In the genomic region with DNA sequence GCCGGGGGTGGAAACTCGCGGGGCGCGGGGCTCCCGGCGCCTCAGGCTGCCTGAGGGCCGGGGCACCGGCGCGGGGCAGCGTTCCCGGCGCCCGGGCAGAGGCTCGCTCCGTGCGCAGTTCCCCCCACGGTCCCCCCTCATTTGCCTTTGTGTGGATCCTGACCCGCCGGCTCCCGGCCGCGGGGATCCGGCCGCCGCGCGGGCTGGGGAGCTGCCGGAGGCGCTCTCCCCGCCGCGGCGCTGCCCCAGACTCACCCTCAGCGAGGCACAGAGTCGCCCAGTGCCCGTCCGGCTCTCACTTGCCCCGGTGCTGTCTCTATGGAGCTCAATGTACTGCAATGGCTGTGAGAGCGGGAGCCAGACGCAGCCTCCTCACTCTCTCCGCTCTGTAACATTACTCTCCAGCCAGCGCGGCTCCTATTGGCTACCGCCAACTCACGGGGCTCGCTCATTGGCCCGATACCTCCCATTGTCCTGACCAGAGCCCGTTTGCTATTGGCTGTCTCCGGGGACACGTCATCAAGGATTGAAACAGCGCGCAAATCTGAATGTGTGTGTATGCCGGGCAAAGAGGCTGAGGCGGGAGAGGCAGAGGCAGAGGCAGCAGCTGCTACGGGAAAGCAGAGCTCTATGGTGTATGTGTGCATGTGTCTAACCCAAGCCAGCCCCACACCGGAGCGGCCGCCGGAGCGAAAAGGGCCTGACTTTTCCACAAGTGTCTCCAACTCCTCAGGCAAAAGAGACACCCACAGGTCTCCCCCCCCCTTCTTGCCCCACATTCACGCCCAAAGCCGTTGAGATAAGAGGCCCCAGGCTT, we compare ENCODE assay signal across 1 cellular context.
A peak's percentile ranks its signal among the peaks of the same experiment; 100 is the strongest.
TF ChIP-seq lines count a peak whose summit lies in the region.

HMGB1 (minus strand) TSS at position 396 of the 817 bp plus-strand sequence. CDS start 2,256 bp downstream, outside the sequence.

TF ChIP-seq in HepG2, 621 proteins besides CTCF, POLR2A, EP300 and RAD21 (continued from another document and continues in another):
- TF ChIP-seq ZBED4 (CRISPR knock-in tag; IDR thresholded peaks at IDR 0.05; ENCODE audit: borderline replicate concordance) (no peak), NFE2L1 (CRISPR knock-in tag; IDR thresholded peaks at IDR 0.05; ENCODE audit: borderline replicate concordance) (no peak), HMGA1 (CRISPR knock-in tag; conservative IDR thresholded peaks at IDR 0.05) (no peak), ONECUT2 (CRISPR knock-in tag; IDR thresholded peaks at IDR 0.05) (no peak), ZMYM2 (CRISPR knock-in tag; IDR thresholded peaks at IDR 0.05) (no peak), EHMT2 (IDR thresholded peaks at IDR 0.05; ENCODE audit: borderline replicate concordance, low read depth, low read length) (no peak), ZNF484 (CRISPR knock-in tag; IDR thresholded peaks at IDR 0.05; ENCODE audit: borderline replicate concordance, low read depth) (no peak), ARID5B (CRISPR knock-in tag; IDR thresholded peaks at IDR 0.05) (no peak), ZMAT3 (CRISPR knock-in tag; conservative IDR thresholded peaks at IDR 0.05) (no peak), SP1 (IDR thresholded peaks at IDR 0.05) (no peak), SP1 (CRISPR knock-in tag; IDR thresholded peaks at IDR 0.05) (0 out of 2 replicates have a peak, but pooled peaks have one; percentile 26), ZBTB44 (CRISPR knock-in tag; IDR thresholded peaks at IDR 0.05) (no peak), NCOA1 (CRISPR knock-in tag; IDR thresholded peaks at IDR 0.05) (no peak), MEIS2 (CRISPR knock-in tag; IDR thresholded peaks at IDR 0.05) (no peak), ZNF674 (CRISPR knock-in tag; IDR thresholded peaks at IDR 0.05; ENCODE audit: low read depth) (no peak), ZNF468 (CRISPR knock-in tag; IDR thresholded peaks at IDR 0.05) (no peak), ZSCAN20 (CRISPR knock-in tag; IDR thresholded peaks at IDR 0.05; ENCODE audit: borderline replicate concordance) (no peak), TAF15 (IDR thresholded peaks at IDR 0.05; ENCODE audit: low read depth, low read length, poor library complexity, severe bottlenecking) (no peak), YY1 (IDR thresholded peaks at IDR 0.05; ENCODE audit: insufficient read depth, insufficient replicate concordance, low read depth, low read length) (peak; percentile 68), ZNF512B (CRISPR knock-in tag; IDR thresholded peaks at IDR 0.05; ENCODE audit: borderline replicate concordance) (no peak), MEF2D (CRISPR knock-in tag; IDR thresholded peaks at IDR 0.05) (no peak), ZNF501 (CRISPR knock-in tag; IDR thresholded peaks at IDR 0.05) (peak; percentile 33; the same call in 1 of the 2 replicates), ZKSCAN1 (IDR thresholded peaks at IDR 0.05; ENCODE audit: low read length) (no peak), ZBTB37 (CRISPR knock-in tag; IDR thresholded peaks at IDR 0.05) (no peak), MLLT10 (CRISPR knock-in tag; IDR thresholded peaks at IDR 0.05) (no peak), BRCA1 (CRISPR knock-in tag; IDR thresholded peaks at IDR 0.05) (no peak), ATAD3A (CRISPR knock-in tag; IDR thresholded peaks at IDR 0.05) (no peak)
- TF ChIP-seq, protein P1, sequence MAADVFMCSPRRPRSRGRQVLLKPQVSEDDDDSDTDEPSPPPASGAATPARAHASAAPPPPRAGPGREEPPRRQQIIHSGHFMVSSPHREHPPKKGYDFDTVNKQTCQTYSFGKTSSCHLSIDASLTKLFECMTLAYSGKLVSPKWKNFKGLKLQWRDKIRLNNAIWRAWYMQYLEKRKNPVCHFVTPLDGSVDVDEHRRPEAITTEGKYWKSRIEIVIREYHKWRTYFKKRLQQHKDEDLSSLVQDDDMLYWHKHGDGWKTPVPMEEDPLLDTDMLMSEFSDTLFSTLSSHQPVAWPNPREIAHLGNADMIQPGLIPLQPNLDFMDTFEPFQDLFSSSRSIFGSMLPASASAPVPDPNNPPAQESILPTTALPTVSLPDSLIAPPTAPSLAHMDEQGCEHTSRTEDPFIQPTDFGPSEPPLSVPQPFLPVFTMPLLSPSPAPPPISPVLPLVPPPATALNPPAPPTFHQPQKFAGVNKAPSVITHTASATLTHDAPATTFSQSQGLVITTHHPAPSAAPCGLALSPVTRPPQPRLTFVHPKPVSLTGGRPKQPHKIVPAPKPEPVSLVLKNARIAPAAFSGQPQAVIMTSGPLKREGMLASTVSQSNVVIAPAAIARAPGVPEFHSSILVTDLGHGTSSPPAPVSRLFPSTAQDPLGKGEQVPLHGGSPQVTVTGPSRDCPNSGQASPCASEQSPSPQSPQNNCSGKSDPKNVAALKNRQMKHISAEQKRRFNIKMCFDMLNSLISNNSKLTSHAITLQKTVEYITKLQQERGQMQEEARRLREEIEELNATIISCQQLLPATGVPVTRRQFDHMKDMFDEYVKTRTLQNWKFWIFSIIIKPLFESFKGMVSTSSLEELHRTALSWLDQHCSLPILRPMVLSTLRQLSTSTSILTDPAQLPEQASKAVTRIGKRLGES (CRISPR knock-in tag; IDR thresholded peaks at IDR 0.05; ENCODE audit: borderline replicate concordance): no peak
- TF ChIP-seq, protein P2, sequence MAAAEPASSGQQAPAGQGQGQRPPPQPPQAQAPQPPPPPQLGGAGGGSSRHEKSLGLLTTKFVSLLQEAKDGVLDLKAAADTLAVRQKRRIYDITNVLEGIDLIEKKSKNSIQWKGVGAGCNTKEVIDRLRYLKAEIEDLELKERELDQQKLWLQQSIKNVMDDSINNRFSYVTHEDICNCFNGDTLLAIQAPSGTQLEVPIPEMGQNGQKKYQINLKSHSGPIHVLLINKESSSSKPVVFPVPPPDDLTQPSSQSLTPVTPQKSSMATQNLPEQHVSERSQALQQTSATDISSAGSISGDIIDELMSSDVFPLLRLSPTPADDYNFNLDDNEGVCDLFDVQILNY (CRISPR knock-in tag; conservative IDR thresholded peaks at IDR 0.05): peak; percentile 94
- TF ChIP-seq, protein P3, sequence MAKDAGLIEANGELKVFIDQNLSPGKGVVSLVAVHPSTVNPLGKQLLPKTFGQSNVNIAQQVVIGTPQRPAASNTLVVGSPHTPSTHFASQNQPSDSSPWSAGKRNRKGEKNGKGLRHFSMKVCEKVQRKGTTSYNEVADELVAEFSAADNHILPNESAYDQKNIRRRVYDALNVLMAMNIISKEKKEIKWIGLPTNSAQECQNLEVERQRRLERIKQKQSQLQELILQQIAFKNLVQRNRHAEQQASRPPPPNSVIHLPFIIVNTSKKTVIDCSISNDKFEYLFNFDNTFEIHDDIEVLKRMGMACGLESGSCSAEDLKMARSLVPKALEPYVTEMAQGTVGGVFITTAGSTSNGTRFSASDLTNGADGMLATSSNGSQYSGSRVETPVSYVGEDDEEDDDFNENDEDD (CRISPR knock-in tag; IDR thresholded peaks at IDR 0.05; ENCODE audit: borderline replicate concordance): peak; percentile 99
- TF ChIP-seq, protein P4, sequence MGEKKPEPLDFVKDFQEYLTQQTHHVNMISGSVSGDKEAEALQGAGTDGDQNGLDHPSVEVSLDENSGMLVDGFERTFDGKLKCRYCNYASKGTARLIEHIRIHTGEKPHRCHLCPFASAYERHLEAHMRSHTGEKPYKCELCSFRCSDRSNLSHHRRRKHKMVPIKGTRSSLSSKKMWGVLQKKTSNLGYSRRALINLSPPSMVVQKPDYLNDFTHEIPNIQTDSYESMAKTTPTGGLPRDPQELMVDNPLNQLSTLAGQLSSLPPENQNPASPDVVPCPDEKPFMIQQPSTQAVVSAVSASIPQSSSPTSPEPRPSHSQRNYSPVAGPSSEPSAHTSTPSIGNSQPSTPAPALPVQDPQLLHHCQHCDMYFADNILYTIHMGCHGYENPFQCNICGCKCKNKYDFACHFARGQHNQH (CRISPR knock-in tag; IDR thresholded peaks at IDR 0.05): no peak
